In the genomic region with DNA sequence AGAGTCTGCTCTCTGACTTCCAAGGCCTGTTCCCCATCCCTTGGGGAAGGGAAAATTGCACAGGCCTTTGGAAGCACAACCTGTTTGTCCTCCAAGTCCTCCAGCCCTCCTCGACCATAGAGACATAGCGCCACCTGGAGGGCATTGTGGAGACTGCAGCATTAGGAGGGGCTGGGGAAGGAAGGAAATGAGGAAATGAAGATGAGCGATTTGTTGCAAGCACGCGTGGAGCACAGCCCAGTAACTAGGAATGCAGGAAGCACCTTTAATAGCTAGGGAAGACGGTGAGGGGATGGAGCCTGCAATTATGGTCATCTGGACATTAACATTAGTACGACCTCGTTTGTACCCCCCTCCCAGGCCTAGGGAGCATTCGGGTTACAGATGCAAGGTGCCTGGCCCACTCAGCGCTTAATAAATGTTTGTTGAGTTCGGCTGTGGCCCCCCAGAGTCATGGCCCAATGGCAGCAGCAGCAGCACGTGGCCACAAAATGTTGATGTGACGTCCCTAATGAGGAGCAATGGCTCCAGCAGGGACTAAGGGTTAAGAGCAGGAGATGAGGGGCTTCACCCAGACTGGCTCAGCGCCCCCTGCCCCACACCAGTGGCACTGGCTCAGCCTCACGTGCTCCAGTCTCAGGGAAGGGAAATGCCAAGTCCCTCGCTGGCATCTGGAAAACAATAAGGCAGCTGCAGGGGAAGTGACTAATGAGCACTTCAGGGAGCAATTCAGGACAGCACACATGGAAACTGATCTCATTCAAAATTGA, we compare ENCODE assay signal across 8 cellular contexts. TPM values are rescaled to one million over a fixed set of nuclear protein-coding genes. Genes with fewer than 3 reads are reported as not detected.
DNase-seq lines count a peak whose midpoint lies in the region; ATAC-seq and TF ChIP-seq lines count a peak whose summit lies in the region.

No MANE protein-coding gene starts in this region.

- no peak for TF ChIP-seq EP300 in stomach (IDR thresholded peaks at IDR 0.05)

- TF ChIP-seq POLR2A in stomach (IDR thresholded peaks at IDR 0.05): no peak

- DNase-seq in EH (ENCODE audit: low read depth): peak; percentile 87
- peak; percentile 82 for DNase-seq in LoVo (ENCODE audit: low spot score)
- peak; percentile 93 for DNase-seq in RKO (ENCODE audit: low spot score)
- DNase-seq in activated T-helper 1 cell treated with anti-CD3 and anti-CD28 coated beads, Interleukin-12 subunit alpha, Interleukin-12 subunit beta, Interleukin-2, Interleukin-4 antibody, amounts not matched to agents 30 ng/mL and 10 ng/mL and 1 ng/mL, durations not matched to agents 14 hours and 24 hours and 36 hours (ENCODE audit: low spot score): peak; percentile 70
- DNase-seq in fibroblast of the aortic adventitia (ENCODE audit: low read depth): peak; percentile 91
- DNase-seq in neural crest cell (ENCODE audit: low read depth, low spot score): peak; percentile 92
- peak; percentile 89 for DNase-seq in stomach

- H3K4me3 ChIP-seq in fibroblast of the aortic adventitia (ENCODE audit: low read depth, low read length) (no peak overlapping the region), stomach (no peak overlapping the region)

- peaks cover 0 to 1% (median 0%) of the 10 kb centered on the region in 3 donors for H3K27me3 ChIP-seq in stomach

- H3K4me3 Mint-ChIP-seq in activated T-helper 1 cell treated with anti-CD3 and anti-CD28 coated beads, Interleukin-12 subunit alpha, Interleukin-12 subunit beta, Interleukin-2, Interleukin-4 antibody, amounts not matched to agents 30 ng/mL and 10 ng/mL and 1 ng/mL, durations not matched to agents 14 hours and 24 hours and 36 hours: no peak overlapping the region
- H3K4me3 Mint-ChIP-seq in neural crest cell: no peak overlapping the region

- intact Hi-C loops in activated T-helper 1 cell treated with anti-CD3 and anti-CD28 coated beads, Interleukin-12 subunit alpha, Interleukin-12 subunit beta, Interleukin-2, Interleukin-4 antibody, amounts not matched to agents 30 ng/mL and 10 ng/mL and 1 ng/mL, durations not matched to agents 14 hours and 24 hours and 36 hours (cut with micrococcal nuclease): loop anchor here (1.0 to 5.0 kb wide), 8 partner anchors 62 to 576 kb away; no protein-coding TSS in a partner anchor
- intact Hi-C loops in stomach (cut with DNase I; ENCODE audit: low total_unique reads): loop anchor here (5.0 to 10.0 kb wide), 3 partner anchors 117 to 579 kb away; no protein-coding TSS in a partner anchor

- peaks cover 5 to 25% (median 23%) of the 10 kb centered on the region in 4 donors for H3K36me3 ChIP-seq in stomach

- peaks cover 2% of the 10 kb centered on the region for H3K36me3 Mint-ChIP-seq in activated T-helper 1 cell treated with anti-CD3 and anti-CD28 coated beads, Interleukin-12 subunit alpha, Interleukin-12 subunit beta, Interleukin-2, Interleukin-4 antibody, amounts not matched to agents 30 ng/mL and 10 ng/mL and 1 ng/mL, durations not matched to agents 14 hours and 24 hours and 36 hours (ENCODE audit: low read depth)
- no peaks in the 10 kb centered on the region for H3K36me3 Mint-ChIP-seq in neural crest cell (ENCODE audit: low read depth)

- peaks cover 8 to 30% (median 9%) of the 10 kb centered on the region in 4 donors for H3K4me1 ChIP-seq in stomach

- 0 to 6% (median 3%) methylated on average over 13 to 16 of the region's 16 CpGs for WGBS in stomach, 5 donors

- no peak overlapping the region for H3K27ac Mint-ChIP-seq in activated T-helper 1 cell treated with anti-CD3 and anti-CD28 coated beads, Interleukin-12 subunit alpha, Interleukin-12 subunit beta, Interleukin-2, Interleukin-4 antibody, amounts not matched to agents 30 ng/mL and 10 ng/mL and 1 ng/mL, durations not matched to agents 14 hours and 24 hours and 36 hours
- no peak overlapping the region for H3K27ac Mint-ChIP-seq in neural crest cell (ENCODE audit: unreplicated experiment)

- H3K27ac ChIP-seq in stomach: peak overlapping the region in 2 of 5 donors; percentile 3 to 40

- TF ChIP-seq CTCF in fibroblast of the aortic adventitia (IDR thresholded peaks at IDR 0.05; ENCODE audit: insufficient read depth, low read length) (peak; percentile 98), neural crest cell (conservative IDR thresholded peaks at IDR 0.05) (peak; percentile 98), stomach (IDR thresholded peaks at IDR 0.05) (peak in 6 of 7 experiments; percentile 93 to 99 (median 98))

- H3K9me3 ChIP-seq in stomach: no peaks in the 10 kb centered on the region

- H3K27me3 Mint-ChIP-seq in activated T-helper 1 cell treated with anti-CD3 and anti-CD28 coated beads, Interleukin-12 subunit alpha, Interleukin-12 subunit beta, Interleukin-2, Interleukin-4 antibody, amounts not matched to agents 30 ng/mL and 10 ng/mL and 1 ng/mL, durations not matched to agents 14 hours and 24 hours and 36 hours (ENCODE audit: insufficient read depth): peaks cover 14% of the 10 kb centered on the region
- H3K27me3 Mint-ChIP-seq in neural crest cell (ENCODE audit: low read depth): peaks cover 8% of the 10 kb centered on the region

- no peak for ATAC-seq in HG03108 (IDR thresholded peaks at IDR 0.05; ENCODE audit: unreplicated experiment)

- peaks cover 18% of the 10 kb centered on the region for H3K4me1 Mint-ChIP-seq in activated T-helper 1 cell treated with anti-CD3 and anti-CD28 coated beads, Interleukin-12 subunit alpha, Interleukin-12 subunit beta, Interleukin-2, Interleukin-4 antibody, amounts not matched to agents 30 ng/mL and 10 ng/mL and 1 ng/mL, durations not matched to agents 14 hours and 24 hours and 36 hours (ENCODE audit: low read depth)
- no peaks in the 10 kb centered on the region for H3K4me1 Mint-ChIP-seq in neural crest cell

- no peaks in the 10 kb centered on the region for H3K9me3 Mint-ChIP-seq in activated T-helper 1 cell treated with anti-CD3 and anti-CD28 coated beads, Interleukin-12 subunit alpha, Interleukin-12 subunit beta, Interleukin-2, Interleukin-4 antibody, amounts not matched to agents 30 ng/mL and 10 ng/mL and 1 ng/mL, durations not matched to agents 14 hours and 24 hours and 36 hours
- H3K9me3 Mint-ChIP-seq in neural crest cell: no peaks in the 10 kb centered on the region

RNA-seq across cellular contexts. Expression of a gene that starts 8.0 kb away (rescaled TPM):
- 1.8 and 1.9 TPM in 2 replicates for total RNA-seq in activated T-helper 1 cell treated with anti-CD3 and anti-CD28 coated beads, Interleukin-12 subunit alpha, Interleukin-12 subunit beta, Interleukin-2, Interleukin-4 antibody, amounts not matched to agents 30 ng/mL and 10 ng/mL and 1 ng/mL, durations not matched to agents 14 hours and 24 hours and 36 hours
- total RNA-seq in fibroblast of the aortic adventitia (ENCODE audit: low replicate concordance) (5.2 and 28.5 TPM in 2 replicates), neural crest cell (31.4 and 34.7 TPM in 2 replicates), stomach (100 to 1,000 TPM in 1 of 5 donors, 10 to 100 TPM in 3, 1 to 10 TPM in 1; 8.2 to 195 (median 13.0) TPM)
- 10 to 100 TPM; 11.0 to 20.2 (median 11.3) TPM for polyA plus RNA-seq in stomach

RNA-seq across cellular contexts. Expression of a gene that starts 13.9 kb away (rescaled TPM):
- 22.0 and 22.8 TPM in 2 replicates for total RNA-seq in activated T-helper 1 cell treated with anti-CD3 and anti-CD28 coated beads, Interleukin-12 subunit alpha, Interleukin-12 subunit beta, Interleukin-2, Interleukin-4 antibody, amounts not matched to agents 30 ng/mL and 10 ng/mL and 1 ng/mL, durations not matched to agents 14 hours and 24 hours and 36 hours
- total RNA-seq in fibroblast of the aortic adventitia (ENCODE audit: low replicate concordance) (23.7 and 24.4 TPM in 2 replicates), neural crest cell (26.5 and 27.6 TPM in 2 replicates), stomach (10 to 100 TPM in 4 of 5 donors, 1 to 10 TPM in 1; 4.0 to 53.1 (median 16.7) TPM)
- 1 to 10 TPM; 3.7 to 9.8 (median 8.2) TPM for polyA plus RNA-seq in stomach

RNA-seq across cellular contexts. Expression of a gene that starts 58.3 kb away (rescaled TPM):
- total RNA-seq in activated T-helper 1 cell treated with anti-CD3 and anti-CD28 coated beads, Interleukin-12 subunit alpha, Interleukin-12 subunit beta, Interleukin-2, Interleukin-4 antibody, amounts not matched to agents 30 ng/mL and 10 ng/mL and 1 ng/mL, durations not matched to agents 14 hours and 24 hours and 36 hours: not detected in 2 replicates
- 0.90 TPM in 1 of 2 replicates, not detected in the other for total RNA-seq in fibroblast of the aortic adventitia (ENCODE audit: low replicate concordance)
- 0.59 and 0.75 TPM in 2 replicates for total RNA-seq in neural crest cell
- total RNA-seq in stomach: not detected
- polyA plus RNA-seq in stomach: under 1 TPM in 2 of 3 donors, not detected in 1; 0.05 to 0.25 TPM
